18 cellular contexts compared by ENCODE assay signal in genomic region chr12:22653075-22653474, GRCh38. TPM values are rescaled to one million over a fixed set of nuclear protein-coding genes. Genes with fewer than 3 reads are reported as not detected.
DNase-seq lines count a peak whose midpoint lies in the region; ATAC-seq and TF ChIP-seq lines count a peak whose summit lies in the region.
"Had no signal": no experiment of that assay in that cellular context is flagged by ENCODE, and none has a peak within 500 bp of the region (broad histone marks: within the 10 kb centered on the region; RNA-seq: fewer than 3 reads in every experiment).

No MANE protein-coding gene starts in this region.

- 100% methylated on average over 1 to 2 of the region's 2 CpGs for WGBS in endodermal cell (ENCODE audit: insufficient coverage in 1 of 2, insufficient read length in 1 of 2), 2 experiments

- peaks cover 0 to 21% (median 15%) of the 10 kb centered on the region in 11 experiments; a peak in 13 of 22 replicates for H3K9me3 ChIP-seq in BLaER1 treated with 17β-estradiol and CSF1 and Interleukin-3, amounts not matched to agents 10 nM and 100 nM (replicated peaks in 1 of 11)
- no peaks in the 10 kb centered on the region for H3K9me3 ChIP-seq in endodermal cell (ENCODE audit: control insufficient read depth, low read length)
- no peaks in the 10 kb centered on the region for H3K9me3 ChIP-seq in neutrophil

- CTCF ChIA-PET in Calu3 (lab: Charles Lee) = interaction anchor here (1.1 kb wide), 1 partner anchor 124 kb away, joined by 3 read pairs; no protein-coding TSS in a partner anchor

- H3K4me1 ChIP-seq in BLaER1 treated with 17β-estradiol and CSF1 and Interleukin-3, amounts not matched to agents 10 nM and 100 nM = peaks cover 0 to 23% (median 14%) of the 10 kb centered on the region in 10 experiments; a peak in 18 of 20 replicates
- no peaks in the 10 kb centered on the region for H3K4me1 ChIP-seq in endodermal cell (ENCODE audit: control insufficient read depth, insufficient read depth, low read length)
- peaks cover 10 to 11% of the 10 kb centered on the region in 2 experiments for H3K4me1 ChIP-seq in neutrophil (ENCODE audit: control insufficient read depth in 1 of 2, insufficient read depth in 1 of 2, low read depth in 1 of 2, low read length in 1 of 2)

- no peak overlapping the region for H3K9ac ChIP-seq in BLaER1 treated with 17β-estradiol and CSF1 and Interleukin-3, amounts not matched to agents 10 nM and 100 nM
- H3K9ac ChIP-seq in endodermal cell (ENCODE audit: extremely low read depth, low read length, poor library complexity, severe bottlenecking) = no peak overlapping the region

- no peak for TF ChIP-seq CTCF in HFFc6 (IDR thresholded peaks at IDR 0.05)
- no peak for TF ChIP-seq CTCF in endodermal cell (conservative IDR thresholded peaks at IDR 0.05)
- no peak for TF ChIP-seq CTCF in neutrophil (IDR thresholded peaks at IDR 0.05)
- TF ChIP-seq CTCF in Calu3 (IDR thresholded peaks at IDR 0.05; ENCODE audit: unreplicated experiment) = no peak

- H3K27ac ChIP-seq in BLaER1 treated with 17β-estradiol and CSF1 and Interleukin-3, amounts not matched to agents 10 nM and 100 nM = peak overlapping the region in 8 of 11 experiments; percentile 17 to 53 (median 36); a peak in 9 of 22 replicates
- H3K27ac ChIP-seq in endodermal cell (ENCODE audit: low read depth, low read length) (no peak overlapping the region), neutrophil (peak overlapping the region; percentile 20)
- H3K27ac ChIP-seq: C4-2B, cardiac muscle cell had no signal

- H3K27me3 Mint-ChIP-seq in HFFc6 (ENCODE audit: insufficient read depth) = no peaks in the 10 kb centered on the region
- no peaks in the 10 kb centered on the region for H3K27me3 Mint-ChIP-seq in endodermal cell (ENCODE audit: insufficient read depth)
- H3K27me3 Mint-ChIP-seq in Calu3 (ENCODE audit: unreplicated experiment) = no peaks in the 10 kb centered on the region
- H3K27me3 Mint-ChIP-seq: activated CD4-positive, alpha-beta memory T cell treated with anti-CD3 and anti-CD28 coated beads, Interleukin-2, amount 10 ng/mL, durations not matched to agents 7 days and 5 days; activated naive CD8-positive, alpha-beta T cell treated with anti-CD3 and anti-CD28 coated beads for 36 hours had no signal

- H4K20me1 ChIP-seq in BLaER1 treated with 17β-estradiol and CSF1 and Interleukin-3, amounts not matched to agents 10 nM and 100 nM = peaks cover 0 to 70% (median 7%) of the 10 kb centered on the region in 11 experiments; a peak in 7 of 22 replicates

- no peaks in the 10 kb centered on the region for H3K9me3 Mint-ChIP-seq in HFFc6
- H3K9me3 Mint-ChIP-seq in endodermal cell = no peaks in the 10 kb centered on the region
- H3K9me3 Mint-ChIP-seq in Calu3 (ENCODE audit: low read depth, unreplicated experiment) = no peaks in the 10 kb centered on the region
- H3K9me3 Mint-ChIP-seq: activated CD4-positive, alpha-beta memory T cell treated with anti-CD3 and anti-CD28 coated beads, Interleukin-2, amount 10 ng/mL, durations not matched to agents 7 days and 5 days; activated naive CD8-positive, alpha-beta T cell treated with anti-CD3 and anti-CD28 coated beads for 36 hours; activated T-cell treated with anti-CD3 and anti-CD28 coated beads, Interleukin-2, amount 50 U/mL, for 72 hours had no signal

- H3K27ac Mint-ChIP-seq in HFFc6 (peak overlapping the region; percentile 23; the same call in 1 of the 2 replicates), endodermal cell (peak overlapping the region; percentile 2), Calu3 (ENCODE audit: unreplicated experiment) (no peak overlapping the region)
- H3K27ac Mint-ChIP-seq: activated CD4-positive, alpha-beta memory T cell treated with anti-CD3 and anti-CD28 coated beads, Interleukin-2, amount 10 ng/mL, durations not matched to agents 7 days and 5 days; activated naive CD8-positive, alpha-beta T cell treated with anti-CD3 and anti-CD28 coated beads for 36 hours had no signal

- no peak for DNase-seq in HFFc6
- no peak for DNase-seq in endodermal cell
- DNase-seq in Calu3 = no peak
- DNase-seq: activated CD4-positive, alpha-beta memory T cell treated with anti-CD3 and anti-CD28 coated beads, Interleukin-2, amount 10 ng/mL, durations not matched to agents 7 days and 5 days; activated naive CD8-positive, alpha-beta T cell treated with anti-CD3 and anti-CD28 coated beads for 36 hours; activated T-cell treated with anti-CD3 and anti-CD28 coated beads, Interleukin-2, amount 50 U/mL, for 72 hours; DND-41; effector CD4-positive, alpha-beta T cell; NCI-H1105; NCI-H748 treated with DMSO at 0.1 percent for 48 hours; stimulated activated CD4-positive, alpha-beta T cell treated with anti-CD3 and anti-CD28 coated beads, Interleukin-2, amount 100 ng/mL, for 24 hours had no signal

- H3K27me3 ChIP-seq in BLaER1 treated with 17β-estradiol and CSF1 and Interleukin-3, amounts not matched to agents 10 nM and 100 nM = no peaks in the 10 kb centered on the region
- H3K27me3 ChIP-seq in endodermal cell (ENCODE audit: control insufficient read depth, insufficient read depth, low read length, poor library complexity, severe bottlenecking) = no peaks in the 10 kb centered on the region
- no peaks in the 10 kb centered on the region for H3K27me3 ChIP-seq in neutrophil
- H3K27me3 ChIP-seq: cardiac muscle cell had no signal

- peaks cover 37% of the 10 kb centered on the region for H3K4me1 Mint-ChIP-seq in HFFc6 (ENCODE audit: low read depth)
- H3K4me1 Mint-ChIP-seq in endodermal cell = peaks cover 16% of the 10 kb centered on the region
- H3K4me1 Mint-ChIP-seq in Calu3 (ENCODE audit: low read depth, unreplicated experiment) = peaks cover 33% of the 10 kb centered on the region

- intact Hi-C loops in Calu3 (cut with micrococcal nuclease; ENCODE audit: unreplicated experiment) = no loop called here

- peak overlapping the region in 9 of 11 experiments; percentile 6 to 65 (median 37); a peak in 13 of 22 replicates for H3K4me2 ChIP-seq in BLaER1 treated with 17β-estradiol and CSF1 and Interleukin-3, amounts not matched to agents 10 nM and 100 nM

- peaks cover 40 to 90% (median 56%) of the 10 kb centered on the region in 11 experiments for H3K36me3 ChIP-seq in BLaER1 treated with 17β-estradiol and CSF1 and Interleukin-3, amounts not matched to agents 10 nM and 100 nM
- H3K36me3 ChIP-seq in endodermal cell (ENCODE audit: control insufficient read depth, insufficient read depth, low read length) (peaks cover 30% of the 10 kb centered on the region), neutrophil (no peaks in the 10 kb centered on the region)
- H3K36me3 ChIP-seq: cardiac muscle cell had no signal

- ATAC-seq in HG03097 (IDR thresholded peaks at IDR 0.05; ENCODE audit: low FRiP score, unreplicated experiment) (no peak), GM21576 (IDR thresholded peaks at IDR 0.05; ENCODE audit: unreplicated experiment) (no peak)
- ATAC-seq: activated T-cell treated with anti-CD3 and anti-CD28 coated beads, Interleukin-2, amount 50 U/mL, for 72 hours; K562 had no signal

- no TSS peak for BruUV-seq in Calu3 (replicated peaks; lab: Mats Ljungman, UMichigan)

- H3K36me3 Mint-ChIP-seq in HFFc6 (ENCODE audit: low read depth) = peaks cover 14% of the 10 kb centered on the region
- peaks cover 49% of the 10 kb centered on the region for H3K36me3 Mint-ChIP-seq in endodermal cell (ENCODE audit: low read depth)
- H3K36me3 Mint-ChIP-seq in Calu3 (ENCODE audit: insufficient read depth, unreplicated experiment) = peaks cover 21% of the 10 kb centered on the region

- no peak overlapping the region for H3K4me3 ChIP-seq in BLaER1 treated with 17β-estradiol and CSF1 and Interleukin-3, amounts not matched to agents 10 nM and 100 nM
- no peak overlapping the region for H3K4me3 ChIP-seq in endodermal cell (ENCODE audit: low read length)
- H3K4me3 ChIP-seq in neutrophil (ENCODE audit: low read depth in 1 of 2, low read length in 1 of 2) = no peak overlapping the region
- H3K4me3 ChIP-seq: cardiac muscle cell, K562 had no signal

- no peak overlapping the region for H3K4me3 Mint-ChIP-seq in HFFc6
- H3K4me3 Mint-ChIP-seq in endodermal cell = no peak overlapping the region
- no peak overlapping the region for H3K4me3 Mint-ChIP-seq in Calu3 (ENCODE audit: low read depth, unreplicated experiment)
- H3K4me3 Mint-ChIP-seq: activated CD4-positive, alpha-beta memory T cell treated with anti-CD3 and anti-CD28 coated beads, Interleukin-2, amount 10 ng/mL, durations not matched to agents 7 days and 5 days; activated naive CD8-positive, alpha-beta T cell treated with anti-CD3 and anti-CD28 coated beads for 36 hours; activated T-cell treated with anti-CD3 and anti-CD28 coated beads, Interleukin-2, amount 50 U/mL, for 72 hours had no signal

RNA-seq across cellular contexts. Expression of gene ETNK1, which starts 28.1 kb away (rescaled TPM):
- total RNA-seq in HFFc6 (2021; fragmentation: NEBNext Ultra II Directional; extraction: Animal tissue kit (Norgen Biotek cat#: 25700)) = 10 to 100 TPM; 23.7 to 33.8 (median 28.5) TPM
- total RNA-seq in endodermal cell = 100 to 1,000 TPM in 1 of 2 donors, 10 to 100 TPM in 1; 84.9 to 187 TPM
- polyA plus RNA-seq in endodermal cell (2013, experiment 1 of 2) = 47.8 TPM
- polyA plus RNA-seq in endodermal cell (2013, experiment 2 of 2) = 53.0 TPM
- 124 and 131 TPM in 2 replicates for total RNA-seq in Calu3 (2022)
